In the genomic region with DNA sequence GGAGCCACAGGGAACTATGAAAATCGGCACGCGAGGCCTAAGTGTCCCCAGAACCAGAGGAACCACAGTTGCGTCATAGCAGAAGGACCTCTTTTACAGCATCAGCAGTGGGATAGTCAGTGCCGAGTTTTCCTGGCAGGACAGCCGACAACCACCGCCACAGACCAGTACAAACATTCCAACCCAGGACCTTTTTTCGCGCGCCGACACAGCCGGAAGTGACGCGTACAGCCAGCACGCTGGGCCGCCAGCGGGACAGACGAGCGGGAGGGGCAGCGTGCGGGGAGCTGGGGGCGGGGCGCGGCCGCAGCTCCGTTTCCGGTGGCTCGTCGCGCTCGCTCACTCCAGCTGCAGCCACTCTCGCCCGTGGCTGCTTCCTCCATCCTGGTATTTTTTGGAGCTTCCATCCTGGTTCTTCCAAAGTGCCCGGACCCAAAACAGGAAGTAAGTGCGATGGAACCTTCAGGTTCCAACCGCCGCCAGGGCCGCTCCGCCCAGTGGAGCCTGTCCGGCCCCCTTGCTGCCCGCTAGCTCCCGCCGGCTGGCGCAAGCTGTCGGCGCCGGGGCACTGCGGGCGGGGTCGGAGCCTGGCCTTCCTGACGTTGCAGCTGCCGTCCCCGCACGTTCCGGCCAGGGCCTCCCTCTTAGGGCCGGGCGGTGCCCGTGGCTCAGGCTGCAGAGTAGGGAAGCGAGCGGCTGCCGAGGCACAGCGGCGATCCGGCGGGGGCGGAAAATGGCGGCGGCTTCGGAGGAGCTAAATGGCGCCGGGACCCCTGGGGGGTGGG, we compare ENCODE assay signal across 1 cellular context.
TF ChIP-seq lines count a peak whose summit lies in the region.

A gene with protein sequence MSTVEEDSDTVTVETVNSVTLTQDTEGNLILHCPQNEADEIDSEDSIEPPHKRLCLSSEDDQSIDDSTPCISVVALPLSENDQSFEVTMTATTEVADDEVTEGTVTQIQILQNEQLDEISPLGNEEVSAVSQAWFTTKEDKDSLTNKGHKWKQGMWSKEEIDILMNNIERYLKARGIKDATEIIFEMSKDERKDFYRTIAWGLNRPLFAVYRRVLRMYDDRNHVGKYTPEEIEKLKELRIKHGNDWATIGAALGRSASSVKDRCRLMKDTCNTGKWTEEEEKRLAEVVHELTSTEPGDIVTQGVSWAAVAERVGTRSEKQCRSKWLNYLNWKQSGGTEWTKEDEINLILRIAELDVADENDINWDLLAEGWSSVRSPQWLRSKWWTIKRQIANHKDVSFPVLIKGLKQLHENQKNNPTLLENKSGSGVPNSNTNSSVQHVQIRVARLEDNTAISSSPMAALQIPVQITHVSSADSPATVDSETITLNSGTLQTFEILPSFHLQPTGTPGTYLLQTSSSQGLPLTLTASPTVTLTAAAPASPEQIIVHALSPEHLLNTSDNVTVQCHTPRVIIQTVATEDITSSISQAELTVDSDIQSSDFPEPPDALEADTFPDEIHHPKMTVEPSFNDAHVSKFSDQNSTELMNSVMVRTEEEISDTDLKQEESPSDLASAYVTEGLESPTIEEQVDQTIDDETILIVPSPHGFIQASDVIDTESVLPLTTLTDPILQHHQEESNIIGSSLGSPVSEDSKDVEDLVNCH (plus strand): TSS at position 342 of the 785 bp plus-strand sequence. CDS start 12,489 bp downstream, outside the sequence.

TF ChIP-seq in HEK293, 187 proteins besides CTCF, POLR2A, EP300 and RAD21 (continued from another document and continues in another):
- TF ChIP-seq, protein P1, sequence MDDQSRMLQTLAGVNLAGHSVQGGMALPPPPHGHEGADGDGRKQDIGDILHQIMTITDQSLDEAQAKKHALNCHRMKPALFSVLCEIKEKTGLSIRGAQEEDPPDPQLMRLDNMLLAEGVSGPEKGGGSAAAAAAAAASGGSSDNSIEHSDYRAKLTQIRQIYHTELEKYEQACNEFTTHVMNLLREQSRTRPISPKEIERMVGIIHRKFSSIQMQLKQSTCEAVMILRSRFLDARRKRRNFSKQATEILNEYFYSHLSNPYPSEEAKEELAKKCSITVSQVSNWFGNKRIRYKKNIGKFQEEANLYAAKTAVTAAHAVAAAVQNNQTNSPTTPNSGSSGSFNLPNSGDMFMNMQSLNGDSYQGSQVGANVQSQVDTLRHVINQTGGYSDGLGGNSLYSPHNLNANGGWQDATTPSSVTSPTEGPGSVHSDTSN (CRISPR knock-in tag; IDR thresholded peaks at IDR 0.05) = peak; percentile 18; the same call in 1 of the 2 replicates
- TF ChIP-seq ZNF266 (tag by site-specific recombination; IDR thresholded peaks at IDR 0.05; ENCODE audit: low read depth) = no peak
- TF ChIP-seq, protein P2, sequence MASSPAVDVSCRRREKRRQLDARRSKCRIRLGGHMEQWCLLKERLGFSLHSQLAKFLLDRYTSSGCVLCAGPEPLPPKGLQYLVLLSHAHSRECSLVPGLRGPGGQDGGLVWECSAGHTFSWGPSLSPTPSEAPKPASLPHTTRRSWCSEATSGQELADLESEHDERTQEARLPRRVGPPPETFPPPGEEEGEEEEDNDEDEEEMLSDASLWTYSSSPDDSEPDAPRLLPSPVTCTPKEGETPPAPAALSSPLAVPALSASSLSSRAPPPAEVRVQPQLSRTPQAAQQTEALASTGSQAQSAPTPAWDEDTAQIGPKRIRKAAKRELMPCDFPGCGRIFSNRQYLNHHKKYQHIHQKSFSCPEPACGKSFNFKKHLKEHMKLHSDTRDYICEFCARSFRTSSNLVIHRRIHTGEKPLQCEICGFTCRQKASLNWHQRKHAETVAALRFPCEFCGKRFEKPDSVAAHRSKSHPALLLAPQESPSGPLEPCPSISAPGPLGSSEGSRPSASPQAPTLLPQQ (tag by site-specific recombination; IDR thresholded peaks at IDR 0.05) = peak; percentile 54; the same call in 1 of the 2 replicates
- TF ChIP-seq, protein P3, sequence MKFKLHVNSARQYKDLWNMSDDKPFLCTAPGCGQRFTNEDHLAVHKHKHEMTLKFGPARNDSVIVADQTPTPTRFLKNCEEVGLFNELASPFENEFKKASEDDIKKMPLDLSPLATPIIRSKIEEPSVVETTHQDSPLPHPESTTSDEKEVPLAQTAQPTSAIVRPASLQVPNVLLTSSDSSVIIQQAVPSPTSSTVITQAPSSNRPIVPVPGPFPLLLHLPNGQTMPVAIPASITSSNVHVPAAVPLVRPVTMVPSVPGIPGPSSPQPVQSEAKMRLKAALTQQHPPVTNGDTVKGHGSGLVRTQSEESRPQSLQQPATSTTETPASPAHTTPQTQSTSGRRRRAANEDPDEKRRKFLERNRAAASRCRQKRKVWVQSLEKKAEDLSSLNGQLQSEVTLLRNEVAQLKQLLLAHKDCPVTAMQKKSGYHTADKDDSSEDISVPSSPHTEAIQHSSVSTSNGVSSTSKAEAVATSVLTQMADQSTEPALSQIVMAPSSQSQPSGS (tag by site-specific recombination; IDR thresholded peaks at IDR 0.05; ENCODE audit: low read depth) = peak; percentile 67
- TF ChIP-seq ZNF530 (tag by site-specific recombination; IDR thresholded peaks at IDR 0.05; ENCODE audit: low read depth) = no peak
- TF ChIP-seq ZBTB1 (tag by site-specific recombination; IDR thresholded peaks at IDR 0.05) = 0 out of 2 replicates have a peak, but pooled peaks have one; percentile 43
- TF ChIP-seq ZNF391 (tag by site-specific recombination; IDR thresholded peaks at IDR 0.05; ENCODE audit: borderline replicate concordance, low read depth) = no peak
- TF ChIP-seq SP2 (tag by site-specific recombination; IDR thresholded peaks at IDR 0.05) = peak; percentile 83
- no peak for TF ChIP-seq ZSCAN23 (tag by site-specific recombination; IDR thresholded peaks at IDR 0.05)
- TF ChIP-seq ZNF169 (tag by site-specific recombination; IDR thresholded peaks at IDR 0.05) = no peak
- TF ChIP-seq ZNF404 (tag by site-specific recombination; IDR thresholded peaks at IDR 0.05) = no peak
- no peak for TF ChIP-seq ZNF157 (tag by site-specific recombination; IDR thresholded peaks at IDR 0.05)
- no peak for TF ChIP-seq ZNF223 (tag by site-specific recombination; IDR thresholded peaks at IDR 0.05)
- TF ChIP-seq, protein P4, sequence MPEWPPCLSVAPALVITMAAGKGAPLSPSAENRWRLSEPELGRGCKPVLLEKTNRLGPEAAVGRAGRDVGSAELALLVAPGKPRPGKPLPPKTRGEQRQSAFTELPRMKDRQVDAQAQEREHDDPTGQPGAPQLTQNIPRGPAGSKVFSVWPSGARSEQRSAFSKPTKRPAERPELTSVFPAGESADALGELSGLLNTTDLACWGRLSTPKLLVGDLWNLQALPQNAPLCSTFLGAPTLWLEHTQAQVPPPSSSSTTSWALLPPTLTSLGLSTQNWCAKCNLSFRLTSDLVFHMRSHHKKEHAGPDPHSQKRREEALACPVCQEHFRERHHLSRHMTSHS (tag by site-specific recombination; IDR thresholded peaks at IDR 0.05) = no peak
- peak; percentile 79 for TF ChIP-seq ZNF335 (tag by site-specific recombination; conservative IDR thresholded peaks at IDR 0.05)
- TF ChIP-seq, protein P5, sequence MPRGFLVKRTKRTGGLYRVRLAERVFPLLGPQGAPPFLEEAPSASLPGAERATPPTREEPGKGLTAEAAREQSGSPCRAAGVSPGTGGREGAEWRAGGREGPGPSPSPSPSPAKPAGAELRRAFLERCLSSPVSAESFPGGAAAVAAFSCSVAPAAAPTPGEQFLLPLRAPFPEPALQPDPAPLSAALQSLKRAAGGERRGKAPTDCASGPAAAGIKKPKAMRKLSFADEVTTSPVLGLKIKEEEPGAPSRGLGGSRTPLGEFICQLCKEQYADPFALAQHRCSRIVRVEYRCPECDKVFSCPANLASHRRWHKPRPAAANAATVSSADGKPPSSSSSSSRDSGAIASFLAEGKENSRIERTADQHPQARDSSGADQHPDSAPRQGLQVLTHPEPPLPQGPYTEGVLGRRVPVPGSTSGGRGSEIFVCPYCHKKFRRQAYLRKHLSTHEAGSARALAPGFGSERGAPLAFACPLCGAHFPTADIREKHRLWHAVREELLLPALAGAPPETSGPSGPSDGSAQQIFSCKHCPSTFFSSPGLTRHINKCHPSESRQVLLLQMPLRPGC (tag by site-specific recombination; IDR thresholded peaks at IDR 0.05) = 0 out of 2 replicates have a peak, but pooled peaks have one; percentile 60
- no peak for TF ChIP-seq ZNF585B (tag by site-specific recombination; IDR thresholded peaks at IDR 0.05)
- TF ChIP-seq, protein P6, sequence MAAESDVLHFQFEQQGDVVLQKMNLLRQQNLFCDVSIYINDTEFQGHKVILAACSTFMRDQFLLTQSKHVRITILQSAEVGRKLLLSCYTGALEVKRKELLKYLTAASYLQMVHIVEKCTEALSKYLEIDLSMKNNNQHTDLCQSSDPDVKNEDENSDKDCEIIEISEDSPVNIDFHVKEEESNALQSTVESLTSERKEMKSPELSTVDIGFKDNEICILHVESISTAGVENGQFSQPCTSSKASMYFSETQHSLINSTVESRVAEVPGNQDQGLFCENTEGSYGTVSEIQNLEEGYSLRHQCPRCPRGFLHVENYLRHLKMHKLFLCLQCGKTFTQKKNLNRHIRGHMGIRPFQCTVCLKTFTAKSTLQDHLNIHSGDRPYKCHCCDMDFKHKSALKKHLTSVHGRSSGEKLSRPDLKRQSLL (tag by site-specific recombination; IDR thresholded peaks at IDR 0.05) = 0 out of 2 replicates have a peak, but pooled peaks have one; percentile 18
- TF ChIP-seq, protein P7, sequence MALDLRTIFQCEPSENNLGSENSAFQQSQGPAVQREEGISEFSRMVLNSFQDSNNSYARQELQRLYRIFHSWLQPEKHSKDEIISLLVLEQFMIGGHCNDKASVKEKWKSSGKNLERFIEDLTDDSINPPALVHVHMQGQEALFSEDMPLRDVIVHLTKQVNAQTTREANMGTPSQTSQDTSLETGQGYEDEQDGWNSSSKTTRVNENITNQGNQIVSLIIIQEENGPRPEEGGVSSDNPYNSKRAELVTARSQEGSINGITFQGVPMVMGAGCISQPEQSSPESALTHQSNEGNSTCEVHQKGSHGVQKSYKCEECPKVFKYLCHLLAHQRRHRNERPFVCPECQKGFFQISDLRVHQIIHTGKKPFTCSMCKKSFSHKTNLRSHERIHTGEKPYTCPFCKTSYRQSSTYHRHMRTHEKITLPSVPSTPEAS (tag by site-specific recombination; IDR thresholded peaks at IDR 0.05) = 0 out of 2 replicates have a peak, but pooled peaks have one; percentile 4
- TF ChIP-seq ZNF768 (tag by site-specific recombination; IDR thresholded peaks at IDR 0.05) = no peak
- TF ChIP-seq ZNF664 (tag by site-specific recombination; IDR thresholded peaks at IDR 0.05) = no peak
- TF ChIP-seq ZIC2 (tag by site-specific recombination; IDR thresholded peaks at IDR 0.05) = peak; percentile 76
- TF ChIP-seq, protein P8, sequence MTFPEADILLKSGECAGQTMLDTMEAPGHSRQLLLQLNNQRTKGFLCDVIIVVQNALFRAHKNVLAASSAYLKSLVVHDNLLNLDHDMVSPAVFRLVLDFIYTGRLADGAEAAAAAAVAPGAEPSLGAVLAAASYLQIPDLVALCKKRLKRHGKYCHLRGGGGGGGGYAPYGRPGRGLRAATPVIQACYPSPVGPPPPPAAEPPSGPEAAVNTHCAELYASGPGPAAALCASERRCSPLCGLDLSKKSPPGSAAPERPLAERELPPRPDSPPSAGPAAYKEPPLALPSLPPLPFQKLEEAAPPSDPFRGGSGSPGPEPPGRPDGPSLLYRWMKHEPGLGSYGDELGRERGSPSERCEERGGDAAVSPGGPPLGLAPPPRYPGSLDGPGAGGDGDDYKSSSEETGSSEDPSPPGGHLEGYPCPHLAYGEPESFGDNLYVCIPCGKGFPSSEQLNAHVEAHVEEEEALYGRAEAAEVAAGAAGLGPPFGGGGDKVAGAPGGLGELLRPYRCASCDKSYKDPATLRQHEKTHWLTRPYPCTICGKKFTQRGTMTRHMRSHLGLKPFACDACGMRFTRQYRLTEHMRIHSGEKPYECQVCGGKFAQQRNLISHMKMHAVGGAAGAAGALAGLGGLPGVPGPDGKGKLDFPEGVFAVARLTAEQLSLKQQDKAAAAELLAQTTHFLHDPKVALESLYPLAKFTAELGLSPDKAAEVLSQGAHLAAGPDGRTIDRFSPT (tag by site-specific recombination; IDR thresholded peaks at IDR 0.05) = peak; percentile 44; the same call in 1 of the 2 replicates
- TF ChIP-seq, protein P9, sequence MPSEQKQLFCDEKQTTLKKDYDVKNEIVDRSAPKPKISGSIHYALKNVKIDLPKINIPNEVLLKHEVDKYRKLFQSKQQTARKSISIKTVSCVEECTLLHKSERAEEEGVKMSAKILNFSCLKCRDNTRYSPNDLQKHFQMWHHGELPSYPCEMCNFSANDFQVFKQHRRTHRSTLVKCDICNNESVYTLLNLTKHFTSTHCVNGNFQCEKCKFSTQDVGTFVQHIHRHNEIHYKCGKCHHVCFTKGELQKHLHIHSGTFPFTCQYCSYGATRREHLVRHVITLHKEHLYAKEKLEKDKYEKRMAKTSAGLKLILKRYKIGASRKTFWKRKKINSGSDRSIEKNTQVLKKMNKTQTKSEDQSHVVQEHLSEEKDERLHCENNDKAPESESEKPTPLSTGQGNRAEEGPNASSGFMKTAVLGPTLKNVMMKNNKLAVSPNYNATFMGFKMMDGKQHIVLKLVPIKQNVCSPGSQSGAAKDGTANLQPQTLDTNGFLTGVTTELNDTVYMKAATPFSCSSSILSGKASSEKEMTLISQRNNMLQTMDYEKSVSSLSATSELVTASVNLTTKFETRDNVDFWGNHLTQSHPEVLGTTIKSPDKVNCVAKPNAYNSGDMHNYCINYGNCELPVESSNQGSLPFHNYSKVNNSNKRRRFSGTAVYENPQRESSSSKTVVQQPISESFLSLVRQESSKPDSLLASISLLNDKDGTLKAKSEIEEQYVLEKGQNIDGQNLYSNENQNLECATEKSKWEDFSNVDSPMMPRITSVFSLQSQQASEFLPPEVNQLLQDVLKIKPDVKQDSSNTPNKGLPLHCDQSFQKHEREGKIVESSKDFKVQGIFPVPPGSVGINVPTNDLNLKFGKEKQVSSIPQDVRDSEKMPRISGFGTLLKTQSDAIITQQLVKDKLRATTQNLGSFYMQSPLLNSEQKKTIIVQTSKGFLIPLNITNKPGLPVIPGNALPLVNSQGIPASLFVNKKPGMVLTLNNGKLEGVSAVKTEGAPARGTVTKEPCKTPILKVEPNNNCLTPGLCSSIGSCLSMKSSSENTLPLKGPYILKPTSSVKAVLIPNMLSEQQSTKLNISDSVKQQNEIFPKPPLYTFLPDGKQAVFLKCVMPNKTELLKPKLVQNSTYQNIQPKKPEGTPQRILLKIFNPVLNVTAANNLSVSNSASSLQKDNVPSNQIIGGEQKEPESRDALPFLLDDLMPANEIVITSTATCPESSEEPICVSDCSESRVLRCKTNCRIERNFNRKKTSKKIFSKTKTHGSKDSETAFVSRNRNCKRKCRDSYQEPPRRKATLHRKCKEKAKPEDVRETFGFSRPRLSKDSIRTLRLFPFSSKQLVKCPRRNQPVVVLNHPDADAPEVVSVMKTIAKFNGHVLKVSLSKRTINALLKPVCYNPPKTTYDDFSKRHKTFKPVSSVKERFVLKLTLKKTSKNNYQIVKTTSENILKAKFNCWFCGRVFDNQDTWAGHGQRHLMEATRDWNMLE (tag by site-specific recombination; conservative IDR thresholded peaks at IDR 0.05; ENCODE audit: low read depth) = peak; percentile 26; the same call in 1 of the 2 replicates
- TF ChIP-seq ZNF2 (tag by site-specific recombination; IDR thresholded peaks at IDR 0.05) = 0 out of 2 replicates have a peak, but pooled peaks have one; percentile 20
- peak; percentile 87 for TF ChIP-seq YY1 (tag by site-specific recombination; IDR thresholded peaks at IDR 0.05)
- peak; percentile 55 for TF ChIP-seq ZFHX2 (tag by site-specific recombination; conservative IDR thresholded peaks at IDR 0.05)
- no peak for TF ChIP-seq OVOL3 (tag by site-specific recombination; IDR thresholded peaks at IDR 0.05)
- TF ChIP-seq, protein P10, sequence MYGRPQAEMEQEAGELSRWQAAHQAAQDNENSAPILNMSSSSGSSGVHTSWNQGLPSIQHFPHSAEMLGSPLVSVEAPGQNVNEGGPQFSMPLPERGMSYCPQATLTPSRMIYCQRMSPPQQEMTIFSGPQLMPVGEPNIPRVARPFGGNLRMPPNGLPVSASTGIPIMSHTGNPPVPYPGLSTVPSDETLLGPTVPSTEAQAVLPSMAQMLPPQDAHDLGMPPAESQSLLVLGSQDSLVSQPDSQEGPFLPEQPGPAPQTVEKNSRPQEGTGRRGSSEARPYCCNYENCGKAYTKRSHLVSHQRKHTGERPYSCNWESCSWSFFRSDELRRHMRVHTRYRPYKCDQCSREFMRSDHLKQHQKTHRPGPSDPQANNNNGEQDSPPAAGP (tag by site-specific recombination; IDR thresholded peaks at IDR 0.05) = peak; percentile 81
- peak; percentile 51; the same call in 1 of the 2 replicates for TF ChIP-seq EGR2 (tag by site-specific recombination; IDR thresholded peaks at IDR 0.05; ENCODE audit: low read depth)
